In the genomic region with DNA sequence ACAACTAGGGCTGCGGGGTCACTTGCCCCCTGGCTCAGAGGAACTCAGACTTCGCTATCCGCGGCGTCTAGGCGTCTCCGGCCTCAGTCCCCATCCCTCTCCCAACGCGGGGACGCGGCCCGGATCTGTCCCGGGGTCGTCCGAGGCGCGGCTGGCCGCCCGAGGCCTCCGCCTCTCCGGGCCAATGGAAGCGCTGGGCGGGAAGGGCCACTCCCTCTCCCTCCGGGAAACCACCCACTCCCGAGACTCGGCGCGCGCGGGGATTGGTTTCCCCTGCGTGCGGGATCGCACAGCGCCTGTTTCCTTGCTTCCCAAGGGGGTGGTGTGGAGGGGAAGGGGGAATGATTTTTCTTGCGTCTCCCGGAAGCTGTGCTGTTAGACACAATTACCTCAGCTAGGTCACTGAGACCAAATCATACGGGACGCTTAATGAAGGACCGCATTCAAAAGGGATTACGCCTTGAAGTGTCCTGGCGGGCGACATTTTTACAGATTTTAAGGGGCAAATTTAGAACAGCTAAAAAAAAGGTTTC, we compare ENCODE assay signal across 1 cellular context.
A peak's percentile ranks its signal among the peaks of the same experiment; 100 is the strongest.
TF ChIP-seq lines count a peak whose summit lies in the region.

No MANE protein-coding gene starts in this region.

TF ChIP-seq in HepG2, 621 proteins besides CTCF, POLR2A, EP300 and RAD21 (continued from another document and continues in another):
- TF ChIP-seq, protein P1, sequence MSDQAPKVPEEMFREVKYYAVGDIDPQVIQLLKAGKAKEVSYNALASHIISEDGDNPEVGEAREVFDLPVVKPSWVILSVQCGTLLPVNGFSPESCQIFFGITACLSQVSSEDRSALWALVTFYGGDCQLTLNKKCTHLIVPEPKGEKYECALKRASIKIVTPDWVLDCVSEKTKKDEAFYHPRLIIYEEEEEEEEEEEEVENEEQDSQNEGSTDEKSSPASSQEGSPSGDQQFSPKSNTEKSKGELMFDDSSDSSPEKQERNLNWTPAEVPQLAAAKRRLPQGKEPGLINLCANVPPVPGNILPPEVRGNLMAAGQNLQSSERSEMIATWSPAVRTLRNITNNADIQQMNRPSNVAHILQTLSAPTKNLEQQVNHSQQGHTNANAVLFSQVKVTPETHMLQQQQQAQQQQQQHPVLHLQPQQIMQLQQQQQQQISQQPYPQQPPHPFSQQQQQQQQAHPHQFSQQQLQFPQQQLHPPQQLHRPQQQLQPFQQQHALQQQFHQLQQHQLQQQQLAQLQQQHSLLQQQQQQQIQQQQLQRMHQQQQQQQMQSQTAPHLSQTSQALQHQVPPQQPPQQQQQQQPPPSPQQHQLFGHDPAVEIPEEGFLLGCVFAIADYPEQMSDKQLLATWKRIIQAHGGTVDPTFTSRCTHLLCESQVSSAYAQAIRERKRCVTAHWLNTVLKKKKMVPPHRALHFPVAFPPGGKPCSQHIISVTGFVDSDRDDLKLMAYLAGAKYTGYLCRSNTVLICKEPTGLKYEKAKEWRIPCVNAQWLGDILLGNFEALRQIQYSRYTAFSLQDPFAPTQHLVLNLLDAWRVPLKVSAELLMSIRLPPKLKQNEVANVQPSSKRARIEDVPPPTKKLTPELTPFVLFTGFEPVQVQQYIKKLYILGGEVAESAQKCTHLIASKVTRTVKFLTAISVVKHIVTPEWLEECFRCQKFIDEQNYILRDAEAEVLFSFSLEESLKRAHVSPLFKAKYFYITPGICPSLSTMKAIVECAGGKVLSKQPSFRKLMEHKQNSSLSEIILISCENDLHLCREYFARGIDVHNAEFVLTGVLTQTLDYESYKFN (CRISPR knock-in tag; conservative IDR thresholded peaks at IDR 0.05): no peak
- TF ChIP-seq FOXM1 (CRISPR knock-in tag; IDR thresholded peaks at IDR 0.05) (no peak), ZNF572 (CRISPR knock-in tag; IDR thresholded peaks at IDR 0.05) (no peak), NFKBIZ (CRISPR knock-in tag; IDR thresholded peaks at IDR 0.05) (no peak), RELA (CRISPR knock-in tag; IDR thresholded peaks at IDR 0.05) (no peak), NAIF1 (CRISPR knock-in tag; IDR thresholded peaks at IDR 0.05; ENCODE audit: borderline replicate concordance) (no peak), RFX3 (CRISPR knock-in tag; IDR thresholded peaks at IDR 0.05) (no peak), YEATS4 (CRISPR knock-in tag; IDR thresholded peaks at IDR 0.05; ENCODE audit: borderline replicate concordance) (no peak), ZNF253 (CRISPR knock-in tag; IDR thresholded peaks at IDR 0.05; ENCODE audit: borderline replicate concordance) (no peak), NR2F1 (CRISPR knock-in tag; IDR thresholded peaks at IDR 0.05) (no peak), ZNF292 (CRISPR knock-in tag; IDR thresholded peaks at IDR 0.05; ENCODE audit: borderline replicate concordance, low read depth) (no peak), ZNF558 (CRISPR knock-in tag; IDR thresholded peaks at IDR 0.05; ENCODE audit: borderline replicate concordance) (no peak), SP1 (IDR thresholded peaks at IDR 0.05) (no peak), SP1 (CRISPR knock-in tag; IDR thresholded peaks at IDR 0.05) (no peak), SNAI1 (CRISPR knock-in tag; IDR thresholded peaks at IDR 0.05; ENCODE audit: borderline replicate concordance) (no peak), ZSCAN20 (CRISPR knock-in tag; IDR thresholded peaks at IDR 0.05; ENCODE audit: borderline replicate concordance) (no peak), TBP (CRISPR knock-in tag; IDR thresholded peaks at IDR 0.05) (no peak), TCF7L2 (IDR thresholded peaks at IDR 0.05; ENCODE audit: low read depth, low read length) (no peak), ZNF607 (CRISPR knock-in tag; IDR thresholded peaks at IDR 0.05; ENCODE audit: borderline replicate concordance) (peak; percentile 26; the same call in 1 of the 2 replicates), RFX1 (IDR thresholded peaks at IDR 0.05) (no peak), HNRNPLL (IDR thresholded peaks at IDR 0.05; ENCODE audit: low read depth, low read length, poor library complexity, severe bottlenecking) (peak; percentile 16), ATRX (CRISPR knock-in tag; IDR thresholded peaks at IDR 0.05; ENCODE audit: borderline replicate concordance) (no peak), ESRRA (CRISPR knock-in tag; IDR thresholded peaks at IDR 0.05; ENCODE audit: low read depth) (no peak), ZNF777 (CRISPR knock-in tag; IDR thresholded peaks at IDR 0.05) (peak; percentile 84), JUNB (CRISPR knock-in tag; IDR thresholded peaks at IDR 0.05; ENCODE audit: borderline replicate concordance) (no peak), ATF1 (CRISPR knock-in tag; IDR thresholded peaks at IDR 0.05) (no peak), DR1 (CRISPR knock-in tag; IDR thresholded peaks at IDR 0.05) (no peak), ZNF83 (CRISPR knock-in tag; IDR thresholded peaks at IDR 0.05; ENCODE audit: borderline replicate concordance) (no peak), SOX6 (IDR thresholded peaks at IDR 0.05) (no peak), SOX6 (CRISPR knock-in tag; IDR thresholded peaks at IDR 0.05) (no peak), REXO4 (CRISPR knock-in tag; IDR thresholded peaks at IDR 0.05; ENCODE audit: borderline replicate concordance) (no peak)
- TF ChIP-seq, protein P2, sequence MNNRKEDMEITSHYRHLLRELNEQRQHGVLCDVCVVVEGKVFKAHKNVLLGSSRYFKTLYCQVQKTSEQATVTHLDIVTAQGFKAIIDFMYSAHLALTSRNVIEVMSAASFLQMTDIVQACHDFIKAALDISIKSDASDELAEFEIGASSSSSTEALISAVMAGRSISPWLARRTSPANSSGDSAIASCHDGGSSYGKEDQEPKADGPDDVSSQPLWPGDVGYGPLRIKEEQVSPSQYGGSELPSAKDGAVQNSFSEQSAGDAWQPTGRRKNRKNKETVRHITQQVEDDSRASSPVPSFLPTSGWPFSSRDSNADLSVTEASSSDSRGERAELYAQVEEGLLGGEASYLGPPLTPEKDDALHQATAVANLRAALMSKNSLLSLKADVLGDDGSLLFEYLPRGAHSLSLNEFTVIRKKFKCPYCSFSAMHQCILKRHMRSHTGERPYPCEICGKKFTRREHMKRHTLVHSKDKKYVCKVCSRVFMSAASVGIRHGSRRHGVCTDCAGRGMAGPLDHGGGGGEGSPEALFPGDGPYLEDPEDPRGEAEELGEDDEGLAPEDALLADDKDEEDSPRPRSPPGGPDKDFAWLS (CRISPR knock-in tag; IDR thresholded peaks at IDR 0.05; ENCODE audit: borderline replicate concordance): no peak
- TF ChIP-seq, protein P3, sequence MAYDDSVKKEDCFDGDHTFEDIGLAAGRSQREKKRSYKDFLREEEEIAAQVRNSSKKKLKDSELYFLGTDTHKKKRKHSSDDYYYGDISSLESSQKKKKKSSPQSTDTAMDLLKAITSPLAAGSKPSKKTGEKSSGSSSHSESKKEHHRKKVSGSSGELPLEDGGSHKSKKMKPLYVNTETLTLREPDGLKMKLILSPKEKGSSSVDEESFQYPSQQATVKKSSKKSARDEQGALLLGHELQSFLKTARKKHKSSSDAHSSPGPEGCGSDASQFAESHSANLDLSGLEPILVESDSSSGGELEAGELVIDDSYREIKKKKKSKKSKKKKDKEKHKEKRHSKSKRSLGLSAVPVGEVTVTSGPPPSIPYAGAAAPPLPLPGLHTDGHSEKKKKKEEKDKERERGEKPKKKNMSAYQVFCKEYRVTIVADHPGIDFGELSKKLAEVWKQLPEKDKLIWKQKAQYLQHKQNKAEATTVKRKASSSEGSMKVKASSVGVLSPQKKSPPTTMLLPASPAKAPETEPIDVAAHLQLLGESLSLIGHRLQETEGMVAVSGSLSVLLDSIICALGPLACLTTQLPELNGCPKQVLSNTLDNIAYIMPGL (CRISPR knock-in tag; IDR thresholded peaks at IDR 0.05; ENCODE audit: borderline replicate concordance in 1 of 2, low read depth in 1 of 2): peak; percentile 32 to 46; a peak in 3 of 4 replicates
- TF ChIP-seq, protein P4, sequence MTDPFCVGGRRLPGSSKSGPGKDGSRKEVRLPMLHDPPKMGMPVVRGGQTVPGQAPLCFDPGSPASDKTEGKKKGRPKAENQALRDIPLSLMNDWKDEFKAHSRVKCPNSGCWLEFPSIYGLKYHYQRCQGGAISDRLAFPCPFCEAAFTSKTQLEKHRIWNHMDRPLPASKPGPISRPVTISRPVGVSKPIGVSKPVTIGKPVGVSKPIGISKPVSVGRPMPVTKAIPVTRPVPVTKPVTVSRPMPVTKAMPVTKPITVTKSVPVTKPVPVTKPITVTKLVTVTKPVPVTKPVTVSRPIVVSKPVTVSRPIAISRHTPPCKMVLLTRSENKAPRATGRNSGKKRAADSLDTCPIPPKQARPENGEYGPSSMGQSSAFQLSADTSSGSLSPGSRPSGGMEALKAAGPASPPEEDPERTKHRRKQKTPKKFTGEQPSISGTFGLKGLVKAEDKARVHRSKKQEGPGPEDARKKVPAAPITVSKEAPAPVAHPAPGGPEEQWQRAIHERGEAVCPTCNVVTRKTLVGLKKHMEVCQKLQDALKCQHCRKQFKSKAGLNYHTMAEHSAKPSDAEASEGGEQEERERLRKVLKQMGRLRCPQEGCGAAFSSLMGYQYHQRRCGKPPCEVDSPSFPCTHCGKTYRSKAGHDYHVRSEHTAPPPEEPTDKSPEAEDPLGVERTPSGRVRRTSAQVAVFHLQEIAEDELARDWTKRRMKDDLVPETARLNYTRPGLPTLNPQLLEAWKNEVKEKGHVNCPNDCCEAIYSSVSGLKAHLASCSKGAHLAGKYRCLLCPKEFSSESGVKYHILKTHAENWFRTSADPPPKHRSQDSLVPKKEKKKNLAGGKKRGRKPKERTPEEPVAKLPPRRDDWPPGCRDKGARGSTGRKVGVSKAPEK (CRISPR knock-in tag; IDR thresholded peaks at IDR 0.05; ENCODE audit: borderline replicate concordance): no peak
- TF ChIP-seq, protein P5, sequence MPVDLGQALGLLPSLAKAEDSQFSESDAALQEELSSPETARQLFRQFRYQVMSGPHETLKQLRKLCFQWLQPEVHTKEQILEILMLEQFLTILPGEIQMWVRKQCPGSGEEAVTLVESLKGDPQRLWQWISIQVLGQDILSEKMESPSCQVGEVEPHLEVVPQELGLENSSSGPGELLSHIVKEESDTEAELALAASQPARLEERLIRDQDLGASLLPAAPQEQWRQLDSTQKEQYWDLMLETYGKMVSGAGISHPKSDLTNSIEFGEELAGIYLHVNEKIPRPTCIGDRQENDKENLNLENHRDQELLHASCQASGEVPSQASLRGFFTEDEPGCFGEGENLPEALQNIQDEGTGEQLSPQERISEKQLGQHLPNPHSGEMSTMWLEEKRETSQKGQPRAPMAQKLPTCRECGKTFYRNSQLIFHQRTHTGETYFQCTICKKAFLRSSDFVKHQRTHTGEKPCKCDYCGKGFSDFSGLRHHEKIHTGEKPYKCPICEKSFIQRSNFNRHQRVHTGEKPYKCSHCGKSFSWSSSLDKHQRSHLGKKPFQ (CRISPR knock-in tag; IDR thresholded peaks at IDR 0.05; ENCODE audit: insufficient replicate concordance): no peak
- TF ChIP-seq, protein P6, sequence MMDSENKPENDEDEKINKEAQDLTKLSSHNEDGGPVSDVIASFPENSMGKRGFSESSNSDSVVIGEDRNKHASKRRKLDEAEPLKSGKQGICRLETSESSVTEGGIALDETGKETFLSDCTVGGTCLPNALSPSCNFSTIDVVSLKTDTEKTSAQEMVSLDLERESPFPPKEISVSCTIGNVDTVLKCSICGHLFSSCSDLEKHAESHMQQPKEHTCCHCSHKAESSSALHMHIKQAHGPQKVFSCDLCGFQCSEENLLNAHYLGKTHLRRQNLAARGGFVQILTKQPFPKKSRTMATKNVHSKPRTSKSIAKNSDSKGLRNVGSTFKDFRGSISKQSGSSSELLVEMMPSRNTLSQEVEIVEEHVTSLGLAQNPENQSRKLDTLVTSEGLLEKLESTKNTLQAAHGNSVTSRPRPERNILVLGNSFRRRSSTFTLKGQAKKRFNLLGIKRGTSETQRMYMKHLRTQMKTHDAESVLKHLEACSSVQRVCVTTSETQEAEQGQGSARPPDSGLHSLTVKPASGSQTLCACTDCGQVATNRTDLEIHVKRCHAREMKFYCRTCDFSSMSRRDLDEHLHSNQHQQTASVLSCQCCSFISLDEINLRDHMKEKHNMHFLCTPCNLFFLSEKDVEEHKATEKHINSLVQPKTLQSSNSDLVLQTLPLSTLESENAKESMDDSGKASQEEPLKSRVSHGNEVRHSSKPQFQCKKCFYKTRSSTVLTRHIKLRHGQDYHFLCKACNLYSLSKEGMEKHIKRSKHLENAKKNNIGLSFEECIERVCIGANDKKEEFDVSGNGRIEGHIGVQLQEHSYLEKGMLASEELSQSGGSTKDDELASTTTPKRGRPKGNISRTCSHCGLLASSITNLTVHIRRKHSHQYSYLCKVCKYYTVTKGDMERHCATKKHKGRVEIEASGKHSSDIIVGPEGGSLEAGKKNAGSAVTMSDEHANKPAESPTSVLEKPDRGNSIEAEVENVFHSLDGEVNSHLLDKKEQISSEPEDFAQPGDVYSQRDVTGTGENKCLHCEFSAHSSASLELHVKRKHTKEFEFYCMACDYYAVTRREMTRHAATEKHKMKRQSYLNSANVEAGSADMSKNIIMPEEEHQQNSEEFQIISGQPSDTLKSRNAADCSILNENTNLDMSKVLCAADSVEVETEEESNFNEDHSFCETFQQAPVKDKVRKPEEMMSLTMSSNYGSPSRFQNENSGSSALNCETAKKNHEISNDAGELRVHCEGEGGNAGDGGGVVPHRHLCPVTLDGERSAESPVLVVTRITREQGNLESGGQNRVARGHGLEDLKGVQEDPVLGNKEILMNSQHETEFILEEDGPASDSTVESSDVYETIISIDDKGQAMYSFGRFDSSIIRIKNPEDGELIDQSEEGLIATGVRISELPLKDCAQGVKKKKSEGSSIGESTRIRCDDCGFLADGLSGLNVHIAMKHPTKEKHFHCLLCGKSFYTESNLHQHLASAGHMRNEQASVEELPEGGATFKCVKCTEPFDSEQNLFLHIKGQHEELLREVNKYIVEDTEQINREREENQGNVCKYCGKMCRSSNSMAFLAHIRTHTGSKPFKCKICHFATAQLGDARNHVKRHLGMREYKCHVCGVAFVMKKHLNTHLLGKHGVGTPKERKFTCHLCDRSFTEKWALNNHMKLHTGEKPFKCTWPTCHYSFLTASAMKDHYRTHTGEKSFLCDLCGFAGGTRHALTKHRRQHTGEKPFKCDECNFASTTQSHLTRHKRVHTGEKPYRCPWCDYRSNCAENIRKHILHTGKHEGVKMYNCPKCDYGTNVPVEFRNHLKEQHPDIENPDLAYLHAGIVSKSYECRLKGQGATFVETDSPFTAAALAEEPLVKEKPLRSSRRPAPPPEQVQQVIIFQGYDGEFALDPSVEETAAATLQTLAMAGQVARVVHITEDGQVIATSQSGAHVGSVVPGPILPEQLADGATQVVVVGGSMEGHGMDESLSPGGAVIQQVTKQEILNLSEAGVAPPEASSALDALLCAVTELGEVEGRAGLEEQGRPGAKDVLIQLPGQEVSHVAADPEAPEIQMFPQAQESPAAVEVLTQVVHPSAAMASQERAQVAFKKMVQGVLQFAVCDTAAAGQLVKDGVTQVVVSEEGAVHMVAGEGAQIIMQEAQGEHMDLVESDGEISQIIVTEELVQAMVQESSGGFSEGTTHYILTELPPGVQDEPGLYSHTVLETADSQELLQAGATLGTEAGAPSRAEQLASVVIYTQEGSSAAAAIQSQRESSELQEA (CRISPR knock-in tag; IDR thresholded peaks at IDR 0.05; ENCODE audit: not compliant biosample characterization): no peak
